ENCODE assay signal across 1 cellular context in genomic region chr5:123511648-123512605, GRCh38.
TF ChIP-seq lines count a peak whose summit lies in the region.

CSNK1G3 (plus strand) TSS chr5:123512177; CDS start chr5:123545664, 33,487 bp downstream.

TF ChIP-seq in HepG2, 621 proteins besides CTCF, POLR2A, EP300 and RAD21 (continued from another document and continues in another):
- TF ChIP-seq REXO4 (CRISPR knock-in tag; IDR thresholded peaks at IDR 0.05; ENCODE audit: borderline replicate concordance) (no peak), NFRKB (IDR thresholded peaks at IDR 0.05) (no peak), MIXL1 (CRISPR knock-in tag; IDR thresholded peaks at IDR 0.05) (0 out of 2 replicates have a peak, but pooled peaks have one; percentile 43), PHF21A (CRISPR knock-in tag; IDR thresholded peaks at IDR 0.05) (peak; percentile 77; the same call in 1 of the 2 replicates), THAP9 (CRISPR knock-in tag; IDR thresholded peaks at IDR 0.05; ENCODE audit: borderline replicate concordance) (peak; percentile 46; the same call in 1 of the 2 replicates), JUNB (CRISPR knock-in tag; IDR thresholded peaks at IDR 0.05; ENCODE audit: borderline replicate concordance) (no peak), KLF13 (CRISPR knock-in tag; IDR thresholded peaks at IDR 0.05) (no peak), IRF1 (CRISPR knock-in tag; IDR thresholded peaks at IDR 0.05; ENCODE audit: low read depth) (no peak), RBM22 (optimal IDR thresholded peaks at IDR 0.05; ENCODE audit: low read length) (no peak), CHCHD3 (CRISPR knock-in tag; IDR thresholded peaks at IDR 0.05) (0 out of 2 replicates have a peak, but pooled peaks have one; percentile 49), ARID5B (CRISPR knock-in tag; IDR thresholded peaks at IDR 0.05) (0 out of 2 replicates have a peak, but pooled peaks have one; percentile 27), ZNF670 (CRISPR knock-in tag; IDR thresholded peaks at IDR 0.05; ENCODE audit: borderline replicate concordance) (no peak), MED8 (CRISPR knock-in tag; IDR thresholded peaks at IDR 0.05; ENCODE audit: insufficient replicate concordance) (no peak), RFXANK (CRISPR knock-in tag; IDR thresholded peaks at IDR 0.05) (no peak), HOXA9 (CRISPR knock-in tag; IDR thresholded peaks at IDR 0.05; ENCODE audit: borderline replicate concordance) (no peak), TERF1 (CRISPR knock-in tag; IDR thresholded peaks at IDR 0.05) (no peak), MNT (IDR thresholded peaks at IDR 0.05) (no peak; the same call in 1 of the 2 replicates), KAT7 (CRISPR knock-in tag; IDR thresholded peaks at IDR 0.05; ENCODE audit: borderline replicate concordance) (peak; percentile 37), CEBPB (IDR thresholded peaks at IDR 0.05; ENCODE audit: borderline replicate concordance, low read depth, low read length) (peak; percentile 71; the same call in 1 of the 2 replicates), GMEB2 (CRISPR knock-in tag; IDR thresholded peaks at IDR 0.05; ENCODE audit: low read depth) (no peak), ZNF562 (CRISPR knock-in tag; IDR thresholded peaks at IDR 0.05; ENCODE audit: borderline replicate concordance) (no peak), ARID4A (CRISPR knock-in tag; IDR thresholded peaks at IDR 0.05; ENCODE audit: borderline replicate concordance) (peak; percentile 85), SYNCRIP (IDR thresholded peaks at IDR 0.05; ENCODE audit: insufficient read depth, low read depth, low read length) (no peak), ZNF713 (CRISPR knock-in tag; IDR thresholded peaks at IDR 0.05) (no peak), ARID3A (IDR thresholded peaks at IDR 0.05; ENCODE audit: low read depth, low read length) (no peak), ISL2 (CRISPR knock-in tag; IDR thresholded peaks at IDR 0.05) (no peak), TRAFD1 (CRISPR knock-in tag; IDR thresholded peaks at IDR 0.05; ENCODE audit: borderline replicate concordance) (no peak), REST (IDR thresholded peaks at IDR 0.05; ENCODE audit: borderline replicate concordance in 1 of 2, low read depth in 1 of 2, low read length in 2 of 2) (peak in 1 of 2 experiments; percentile 21; a peak in 1 of 4 replicates)
